ENCODE assay signal across 13 cellular contexts in the genomic region with DNA sequence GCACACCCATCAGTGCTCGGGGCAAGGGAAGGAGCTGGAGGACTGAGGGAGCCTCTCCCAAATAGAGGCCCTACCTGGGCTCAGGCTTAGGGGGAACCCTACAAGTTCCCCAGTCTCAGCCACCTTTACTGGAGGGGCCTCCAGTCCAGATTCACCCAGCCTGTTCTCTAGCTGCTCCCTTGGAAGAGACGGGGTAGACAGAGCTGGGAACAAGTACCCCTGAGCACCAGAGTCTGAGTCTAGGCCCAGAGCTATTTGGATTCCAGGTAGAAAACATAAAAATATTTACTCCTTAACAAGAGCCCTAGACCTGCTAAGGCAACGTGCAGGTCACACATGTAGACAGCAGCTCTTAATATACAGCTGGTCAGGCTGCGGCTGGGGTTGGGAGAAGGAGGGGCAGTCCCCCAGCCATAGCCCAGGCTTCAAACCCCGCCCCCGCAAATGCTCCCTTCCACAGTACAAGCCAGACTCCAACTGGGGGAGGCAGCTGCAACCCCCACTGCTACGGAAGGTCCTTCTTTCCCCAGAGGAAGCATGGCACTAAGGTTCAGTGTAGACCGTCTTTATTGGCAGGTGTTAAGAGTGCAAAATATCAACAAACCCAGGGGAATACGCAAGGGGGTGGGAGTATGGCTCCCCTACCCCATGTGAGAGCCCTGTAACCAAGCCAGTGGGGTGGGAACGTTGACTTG. TPM values are rescaled to one million over a fixed set of nuclear protein-coding genes. Genes with fewer than 3 reads are reported as not detected.
DNase-seq lines count a peak whose midpoint lies in the region; ATAC-seq and TF ChIP-seq lines count a peak whose summit lies in the region.
"Had no signal": no experiment of that assay in that cellular context is flagged by ENCODE, and none has a peak within 500 bp of the region (broad histone marks: within the 10 kb centered on the region; RNA-seq: fewer than 3 reads in every experiment).

No MANE protein-coding gene starts in this region.

- ATAC-seq in left lung (peak; percentile 59), GM21576 (IDR thresholded peaks at IDR 0.05; ENCODE audit: unreplicated experiment) (no peak)
- ATAC-seq: activated CD4-positive, alpha-beta T cell treated with anti-CD3 and anti-CD28 coated beads for 36 hours; natural killer cell treated with Interleukin-12 subunit alpha and Interleukin-12 subunit beta and Interleukin-15 and Interleukin-18, amount 100 ng/mL, for 72 hours had no signal

- DNase-seq in SHP77 (lab: John Stamatoyannopoulos, UW) (peak; percentile 10 to 38), SHP77 treated with DMSO at 0.1 percent for 48 hours (lab: John Stamatoyannopoulos, UW) (no peak), chondrocyte (ENCODE audit: low spot score) (no peak), left lung (peak in 1 of 2 donors; percentile 69), uterus (peak; percentile 58 to 59), NCI-H1694 treated with DMSO at 0.1 percent for 48 hours (lab: John Stamatoyannopoulos, UW) (no peak), germinal center (ENCODE audit: low spot score) (no peak)
- DNase-seq: activated CD4-positive, alpha-beta T cell treated with anti-CD3 and anti-CD28 coated beads for 36 hours; amygdala had no signal

- H3K9me3 ChIP-seq in left lung: no peaks in the 10 kb centered on the region
- no peaks in the 10 kb centered on the region for H3K9me3 ChIP-seq in uterus

- peaks cover 78% of the 10 kb centered on the region for H3K4me1 Mint-ChIP-seq in chondrocyte (ENCODE audit: low read depth)
- H3K4me1 Mint-ChIP-seq: activated CD4-positive, alpha-beta T cell treated with anti-CD3 and anti-CD28 coated beads for 36 hours had no signal

- H3K4me3 ChIP-seq in left lung (no peak overlapping the region), uterus (no peak overlapping the region)

- peaks cover 25 to 47% of the 10 kb centered on the region in 2 donors for H3K4me1 ChIP-seq in left lung
- H3K4me1 ChIP-seq in uterus: peaks cover 8 to 21% of the 10 kb centered on the region in 2 donors

- H3K27ac ChIP-seq in left lung (peak overlapping the region; percentile 26 to 62), uterus (peak overlapping the region; percentile 9 to 42)

- no peak for TF ChIP-seq POLR2A in uterus (IDR thresholded peaks at IDR 0.05)

- intact Hi-C loops in left lung (cut with DNase I) (no loop called here), uterus (cut with DNase I; ENCODE audit: low total_unique reads) (no loop called here)

- TF ChIP-seq CTCF in chondrocyte (IDR thresholded peaks at IDR 0.05) (no peak), left lung (IDR thresholded peaks at IDR 0.05) (no peak), uterus (IDR thresholded peaks at IDR 0.05) (no peak)

- H3K4me3 Mint-ChIP-seq in chondrocyte (ENCODE audit: unreplicated experiment): no peak overlapping the region
- H3K4me3 Mint-ChIP-seq: activated CD4-positive, alpha-beta T cell treated with anti-CD3 and anti-CD28 coated beads for 36 hours; natural killer cell treated with Interleukin-12 subunit alpha and Interleukin-12 subunit beta and Interleukin-15 and Interleukin-18, amount 100 ng/mL, for 72 hours had no signal

- H3K27me3 ChIP-seq in left lung: no peaks in the 10 kb centered on the region
- no peaks in the 10 kb centered on the region for H3K27me3 ChIP-seq in uterus

- H3K9me3 Mint-ChIP-seq in chondrocyte (ENCODE audit: low read depth): no peaks in the 10 kb centered on the region
- H3K9me3 Mint-ChIP-seq: natural killer cell treated with Interleukin-12 subunit alpha and Interleukin-12 subunit beta and Interleukin-15 and Interleukin-18, amount 100 ng/mL, for 72 hours had no signal

- no peaks in the 10 kb centered on the region for H3K27me3 Mint-ChIP-seq in chondrocyte (ENCODE audit: low read depth)

- H3K36me3 ChIP-seq in left lung (peaks cover 0 to 9% of the 10 kb centered on the region in 2 donors), uterus (no peaks in the 10 kb centered on the region)

- peaks cover 10% of the 10 kb centered on the region for H3K36me3 Mint-ChIP-seq in chondrocyte (ENCODE audit: low read depth)
- H3K36me3 Mint-ChIP-seq: natural killer cell treated with Interleukin-12 subunit alpha and Interleukin-12 subunit beta and Interleukin-15 and Interleukin-18, amount 100 ng/mL, for 72 hours had no signal

- peak overlapping the region; percentile 86 for H3K27ac Mint-ChIP-seq in chondrocyte (ENCODE audit: unreplicated experiment)
- H3K27ac Mint-ChIP-seq: activated CD4-positive, alpha-beta T cell treated with anti-CD3 and anti-CD28 coated beads for 36 hours; natural killer cell treated with Interleukin-12 subunit alpha and Interleukin-12 subunit beta and Interleukin-15 and Interleukin-18, amount 100 ng/mL, for 72 hours had no signal

RNA-seq across cellular contexts. Expression of a gene that starts 8.0 kb away (rescaled TPM):
- total RNA-seq in chondrocyte (15.2 to 39.1 TPM (median 38.1 TPM) in 3 replicates), left lung (10 to 100 TPM; 22.9 to 27.3 TPM), uterus (10 to 100 TPM in 2 of 4 donors, 1 to 10 TPM in 2; 3.2 to 30.0 (median 11.9) TPM)
- total RNA-seq: activated CD4-positive, alpha-beta T cell treated with anti-CD3 and anti-CD28 coated beads for 36 hours; natural killer cell treated with Interleukin-12 subunit alpha and Interleukin-12 subunit beta and Interleukin-15 and Interleukin-18, amount 100 ng/mL, for 72 hours had no signal

RNA-seq across cellular contexts. Expression of a gene that starts 11.1 kb away (rescaled TPM):
- total RNA-seq in chondrocyte (56.5 to 76.5 TPM (median 72.1 TPM) in 3 replicates), left lung (10 to 100 TPM; 23.4 to 27.7 TPM), uterus (10 to 100 TPM in 2 of 4 donors, 1 to 10 TPM in 2; 1.5 to 11.9 (median 7.2) TPM)

RNA-seq across cellular contexts. Expression of a gene that starts 44.4 kb away (rescaled TPM):
- not detected in 3 replicates for total RNA-seq in chondrocyte
- total RNA-seq in left lung: 10 to 100 TPM in 1 of 2 donors, 1 to 10 TPM in 1; 8.6 to 12.1 TPM
- total RNA-seq in uterus: 1 to 10 TPM in 1 of 4 donors, not detected in 3; 1.9 TPM
- total RNA-seq: A673; LHCN-M2; natural killer cell treated with Interleukin-12 subunit alpha and Interleukin-12 subunit beta and Interleukin-15 and Interleukin-18, amount 100 ng/mL, for 72 hours had no signal

Comparison
In these comparisons a context has a peak if more than half of its experiments do, and no peak if none do; other contexts are left out.
1. DNase-seq: peak in SHP77 (2 of 2) and uterus (2 of 2); none in SHP77 treated with DMSO at 0.1 percent for 48 hours (single experiment), chondrocyte (single experiment), NCI-H1694 treated with DMSO at 0.1 percent for 48 hours (single experiment) and germinal center (single experiment).